15 cellular contexts compared by ENCODE assay signal in genomic region chr19:29259867-29260281, GRCh38. TPM values are rescaled to one million over a fixed set of nuclear protein-coding genes. Genes with fewer than 3 reads are reported as not detected.
A peak's percentile ranks its signal among the peaks of the same experiment; 100 is the strongest.
DNase-seq lines count a peak whose midpoint lies in the region; ATAC-seq, FAIRE-seq and TF ChIP-seq lines count a peak whose summit lies in the region.
"Had no signal": no experiment of that assay in that cellular context is flagged by ENCODE, and none has a peak within 500 bp of the region (broad histone marks: within the 10 kb centered on the region; RNA-seq: fewer than 3 reads in every experiment).

No MANE protein-coding gene starts in this region.

- H3F3A ChIP-seq in GM23338 (replicated peaks; ENCODE audit: low read depth), result no peaks in the 10 kb centered on the region

- H3K27ac Mint-ChIP-seq in GM23338 (no peak overlapping the region), neural crest cell (ENCODE audit: unreplicated experiment) (peak overlapping the region; percentile 19)
- H3K27ac Mint-ChIP-seq: H9 had no signal

- no peak for TF ChIP-seq RAD21 in H1 (IDR thresholded peaks at IDR 0.05 in 1 of 2, conservative IDR thresholded peaks at IDR 0.05 in 1 of 2; ENCODE audit: low read depth in 2 of 2, low read length in 2 of 2)

- ATAC-seq in GM23338, result no peak
- no peak for ATAC-seq in HG03342 (IDR thresholded peaks at IDR 0.05; ENCODE audit: unreplicated experiment)
- ATAC-seq in GM18909 (IDR thresholded peaks at IDR 0.05; ENCODE audit: poor library complexity, unreplicated experiment), result no peak

- TF ChIP-seq EP300 in H1 (IDR thresholded peaks at IDR 0.05; ENCODE audit: borderline replicate concordance in 1 of 2, low read depth in 2 of 2, low read length in 2 of 2), result no peak

- H3K79me1 ChIP-seq in H1 (ENCODE audit: low read depth, low read length), result no peaks in the 10 kb centered on the region

- TF ChIP-seq POLR2A in H1 (IDR thresholded peaks at IDR 0.05; ENCODE audit: control extremely low read depth in 1 of 2, low read depth in 2 of 2, low read length in 2 of 2), result no peak

- no peak for TF ChIP-seq CTCF in GM23338 (conservative IDR thresholded peaks at IDR 0.05; ENCODE audit: low read depth in 2 of 2)
- no peak for TF ChIP-seq CTCF in H1 (IDR thresholded peaks at IDR 0.05; ENCODE audit: control extremely low read depth in 1 of 3, insufficient read depth in 1 of 3, low read depth in 1 of 3, low read length in 3 of 3)
- TF ChIP-seq CTCF in neural crest cell (conservative IDR thresholded peaks at IDR 0.05), result no peak

- POLR2A ChIA-PET in H1 (lab: Charles Lee; ENCODE audit: partially characterized antibody), result no interaction called here

- no peak overlapping the region for H3K4ac ChIP-seq in H1 (replicated peaks; ENCODE audit: insufficient read length, low read depth, low read length)

- no peak overlapping the region for H2BK20ac ChIP-seq in H1 (ENCODE audit: low read length)

- H3K27me3 ChIP-seq in GM23338 (ENCODE audit: insufficient read depth) (no peaks in the 10 kb centered on the region), H1 (replicated peaks in 1 of 4; ENCODE audit: control insufficient read depth in 3 of 4, extremely low read depth in 1 of 4, insufficient read depth in 3 of 4, low read length in 3 of 4) (no peaks in the 10 kb centered on the region)

- H3K9me3 ChIP-seq in H1 (ENCODE audit: insufficient read depth in 2 of 2, low read depth in 1 of 2, low read length in 1 of 2), result peaks cover 10% of the 10 kb centered on the region in 2 experiments
- H3K9me3 ChIP-seq: SJCRH30 had no signal

- H3K14ac ChIP-seq in H1 (ENCODE audit: insufficient read length), result no peak overlapping the region

- H3K4me3 ChIP-seq in GM23338 (no peak overlapping the region), H1 (ENCODE audit: extremely low read depth in 1 of 4, insufficient read depth in 2 of 4, low read depth in 3 of 4, low read length in 4 of 4) (no peak overlapping the region)
- H3K4me3 ChIP-seq: PC-9, SJCRH30 had no signal

- H3K4me3 Mint-ChIP-seq in GM23338 (no peak overlapping the region), neural crest cell (no peak overlapping the region)
- H3K4me3 Mint-ChIP-seq: H9 had no signal

- H3K79me2 ChIP-seq in GM23338 (replicated peaks; ENCODE audit: insufficient read depth) (no peaks in the 10 kb centered on the region), H1 (ENCODE audit: control insufficient read depth in 1 of 2, insufficient read depth in 2 of 2, low read length in 2 of 2) (no peaks in the 10 kb centered on the region)

- no peak overlapping the region for H2AK5ac ChIP-seq in H1 (ENCODE audit: low read depth, low read length)

- H3K27ac ChIP-seq in GM23338 (ENCODE audit: low read depth) (no peak overlapping the region), H1 (ENCODE audit: low read depth, low read length) (no peak overlapping the region)
- H3K27ac ChIP-seq: PC-9, RWPE1, SJCRH30 had no signal

- H4K8ac ChIP-seq in H1 (ENCODE audit: extremely low read depth, insufficient read depth, low read length), result no peak overlapping the region

- FAIRE-seq in H1 (lab: Jason Lieb, UNC), result no peak
- FAIRE-seq: D721Med, HTR-8/SVneo had no signal

- H2BK15ac ChIP-seq in H1 (ENCODE audit: low read length), result no peak overlapping the region

- H3K36me3 ChIP-seq in GM23338 (ENCODE audit: insufficient read depth) (no peaks in the 10 kb centered on the region), H1 (ENCODE audit: control insufficient read depth in 2 of 4, insufficient read depth in 4 of 4, low read length in 3 of 4) (no peaks in the 10 kb centered on the region; a peak in 1 of 8 replicates)
- H3K36me3 ChIP-seq: SJCRH30 had no signal

- H4K20me1 ChIP-seq in GM23338 (replicated peaks; ENCODE audit: insufficient read depth), result no peaks in the 10 kb centered on the region
- H4K20me1 ChIP-seq in H1 (replicated peaks in 1 of 2; ENCODE audit: control insufficient read depth in 1 of 2, insufficient read depth in 2 of 2, low read length in 2 of 2), result no peaks in the 10 kb centered on the region

- 91% methylated on average over 6 of the region's 6 CpGs; no CpG with 5 or more reads in 1 of the 2 experiments for WGBS in H1 (ENCODE audit: extremely low coverage in 1 of 2, insufficient coverage in 1 of 2, insufficient read length in 1 of 2, insufficient replicate concordance in 2 of 2, low coverage in 1 of 2, low lambda C conversion rate in 2 of 2, missing lambda C conversion rate in 1 of 2), 2 experiments

- H3K27me3 Mint-ChIP-seq in GM23338 (ENCODE audit: insufficient read depth, low read depth, poor library complexity) (peaks cover 2% of the 10 kb centered on the region), neural crest cell (ENCODE audit: low read depth) (peaks cover 11% of the 10 kb centered on the region)

- no peak overlapping the region for H3K18ac ChIP-seq in H1 (ENCODE audit: extremely low read depth, low read length)

- H4K5ac ChIP-seq in H1 (ENCODE audit: insufficient read length, low read depth, low read length), result no peak overlapping the region

- no peaks in the 10 kb centered on the region for H3K9me2 ChIP-seq in GM23338 (ENCODE audit: insufficient read depth)

- H3K4me1 ChIP-seq in GM23338 (ENCODE audit: insufficient read depth), result no peaks in the 10 kb centered on the region
- no peaks in the 10 kb centered on the region for H3K4me1 ChIP-seq in H1 (replicated peaks in 1 of 4; ENCODE audit: control insufficient read depth in 3 of 4, insufficient read depth in 4 of 4, low read length in 3 of 4)
- H3K4me1 ChIP-seq: SJCRH30 had no signal

- no peak overlapping the region for H3K9ac ChIP-seq in H1 (replicated peaks in 1 of 4; ENCODE audit: extremely low read depth in 1 of 4, low read depth in 3 of 4, low read length in 3 of 4)

- H2BK12ac ChIP-seq in H1 (ENCODE audit: low read depth, low read length), result no peak overlapping the region

- H3K36me3 Mint-ChIP-seq in GM23338 (ENCODE audit: low read depth) (0 out of 3 replicates have a peak, but pooled peaks cover 4% of the 10 kb centered on the region), neural crest cell (ENCODE audit: low read depth) (no peaks in the 10 kb centered on the region)

- no peak overlapping the region for H2BK5ac ChIP-seq in H1 (ENCODE audit: low read depth, low read length)

- no peak overlapping the region for H4K91ac ChIP-seq in H1 (replicated peaks; ENCODE audit: insufficient read length, low read length)

- H3K4me2 ChIP-seq in GM23338 (no peak overlapping the region), H1 (ENCODE audit: insufficient read depth in 1 of 2, low read depth in 2 of 2, low read length in 2 of 2) (no peak overlapping the region)
- H3K4me2 ChIP-seq: PC-9 had no signal

- H3K9me3 Mint-ChIP-seq in GM23338 (peaks cover 21% of the 10 kb centered on the region), neural crest cell (no peaks in the 10 kb centered on the region)

- H3K4me1 Mint-ChIP-seq in GM23338, result no peaks in the 10 kb centered on the region
- peaks cover 5% of the 10 kb centered on the region for H3K4me1 Mint-ChIP-seq in neural crest cell

- no peak overlapping the region for H3K56ac ChIP-seq in H1 (replicated peaks; ENCODE audit: insufficient read length, low read depth, low read length)

- no peak overlapping the region for H2BK120ac ChIP-seq in H1 (replicated peaks; ENCODE audit: low read depth, low read length)

- H3K23me2 ChIP-seq in H1 (ENCODE audit: low read depth, low read length), result no peaks in the 10 kb centered on the region

- H3K23ac ChIP-seq in H1 (ENCODE audit: insufficient read length), result no peak overlapping the region

- CTCF ChIA-PET in H1 (lab: Charles Lee; ENCODE audit: partially characterized antibody), result interaction anchor here (0.6 to 10.7 kb wide), 28 partner anchors 9 to 532 kb away, joined by 3 to 117 read pairs (median 4); no protein-coding TSS in a partner anchor

- DNase-seq in GM23338 (ENCODE audit: low spot score), result no peak
- DNase-seq in NCI-H2171 treated with DMSO at 0.1 percent for 48 hours (lab: John Stamatoyannopoulos, UW), result peak; percentile 99
- DNase-seq in H1 (ENCODE audit: low read depth in 1 of 2, low spot score in 2 of 2), result no peak
- DNase-seq in neural crest cell (ENCODE audit: low read depth, low spot score), result no peak
- no peak for DNase-seq in ecto neural progenitor cell (ENCODE audit: low spot score)
- DNase-seq: NCI-H1417 treated with DMSO at 0.1 percent for 48 hours, NCI-H1930, PC-9 had no signal

- H2AFZ ChIP-seq in GM23338, result peak overlapping the region; percentile 83; the same call in 1 of the 2 replicates
- peak overlapping the region; percentile 94; the same call in 1 of the 2 replicates for H2AFZ ChIP-seq in H1 (ENCODE audit: low read length)
- H2AFZ ChIP-seq: PC-9 had no signal

TF ChIP-seq in GM23338, 12 proteins besides CTCF, POLR2A, EP300 and RAD21 (continues in another document):
- TF ChIP-seq STAT1 (IDR thresholded peaks at IDR 0.05; ENCODE audit: unreplicated experiment), result no peak
- TF ChIP-seq ZNF331 (CRISPR knock-in tag; IDR thresholded peaks at IDR 0.05; ENCODE audit: low read depth), result no peak
- no peak for TF ChIP-seq EZH2phosphoT487 (IDR thresholded peaks at IDR 0.05; ENCODE audit: unreplicated experiment)
- no peak for TF ChIP-seq EZH2 (IDR thresholded peaks at IDR 0.05; ENCODE audit: low read depth, unreplicated experiment)

TF ChIP-seq in H1, 55 proteins besides CTCF, POLR2A, EP300 and RAD21 (continues in another document):
- TF ChIP-seq SIRT6 (IDR thresholded peaks at IDR 0.05; ENCODE audit: low read length), result no peak
- TF ChIP-seq ZNF274 (IDR thresholded peaks at IDR 0.05; ENCODE audit: borderline replicate concordance, extremely low read depth, low read length), result no peak
- TF ChIP-seq NRF1 (IDR thresholded peaks at IDR 0.05; ENCODE audit: low read depth, low read length), result no peak
- no peak for TF ChIP-seq TBP (IDR thresholded peaks at IDR 0.05; ENCODE audit: low read depth, low read length)
- TF ChIP-seq GTF2F1 (IDR thresholded peaks at IDR 0.05; ENCODE audit: borderline replicate concordance, low read depth, low read length), result no peak
- no peak for TF ChIP-seq YY1 (IDR thresholded peaks at IDR 0.05; ENCODE audit: low read depth, low read length)
- no peak for TF ChIP-seq EGR1 (IDR thresholded peaks at IDR 0.05; ENCODE audit: borderline replicate concordance, low read depth, low read length)

RNA-seq across cellular contexts. Expression of gene UQCRFS1, which starts 46.9 kb away (rescaled TPM):
- total RNA-seq in GM23338 (2014; rRNA removed; shearing (Covaris generic)), result 49.4 and 60.1 TPM in 2 replicates
- polyA plus RNA-seq in GM23338 (2016; fragmentation: Nextera tagmentation; extraction: Ambion mirVana) (51.2 and 57.6 TPM in 2 replicates), H1 (2011; rRNA removed) (53.8 and 59.1 TPM in 2 replicates)
- total RNA-seq in H1 (2021; fragmentation: NEBNext Ultra II Directional; extraction: Animal tissue kit (Norgen Biotek cat#: 25700)), result 50.9 and 52.4 TPM in 2 replicates
- polyA plus RNA-seq in H1 (2011; cell fraction: cytosol; rRNA removed), result 58.2 TPM
- polyA plus RNA-seq in H1 (2011; cell fraction: nucleus; rRNA removed), result 38.1 TPM
- polyA plus RNA-seq in H1 (2012, experiment 1 of 2), result 46.6 to 58.9 TPM (median 50.9 TPM) in 4 replicates
- 31.9 TPM for polyA plus RNA-seq in H1 (2012, experiment 2 of 2)
- 34.2 TPM for polyA plus RNA-seq in H1 (2013, experiment 1 of 2)
- 35.0 TPM for polyA plus RNA-seq in H1 (2013, experiment 2 of 2)
- polyA minus RNA-seq in H1 (2011; rRNA and poly(A)+ RNA removed), result 54.2 and 58.8 TPM in 2 replicates
- polyA minus RNA-seq in H1 (2011; cell fraction: cytosol; rRNA and poly(A)+ RNA removed), result 23.2 TPM
- polyA minus RNA-seq in H1 (2011; cell fraction: nucleus; rRNA and poly(A)+ RNA removed), result 28.5 TPM
- total RNA-seq in neural crest cell, result 34.8 and 36.1 TPM in 2 replicates
